ENCODE assay signal across 17 cellular contexts in the genomic region with DNA sequence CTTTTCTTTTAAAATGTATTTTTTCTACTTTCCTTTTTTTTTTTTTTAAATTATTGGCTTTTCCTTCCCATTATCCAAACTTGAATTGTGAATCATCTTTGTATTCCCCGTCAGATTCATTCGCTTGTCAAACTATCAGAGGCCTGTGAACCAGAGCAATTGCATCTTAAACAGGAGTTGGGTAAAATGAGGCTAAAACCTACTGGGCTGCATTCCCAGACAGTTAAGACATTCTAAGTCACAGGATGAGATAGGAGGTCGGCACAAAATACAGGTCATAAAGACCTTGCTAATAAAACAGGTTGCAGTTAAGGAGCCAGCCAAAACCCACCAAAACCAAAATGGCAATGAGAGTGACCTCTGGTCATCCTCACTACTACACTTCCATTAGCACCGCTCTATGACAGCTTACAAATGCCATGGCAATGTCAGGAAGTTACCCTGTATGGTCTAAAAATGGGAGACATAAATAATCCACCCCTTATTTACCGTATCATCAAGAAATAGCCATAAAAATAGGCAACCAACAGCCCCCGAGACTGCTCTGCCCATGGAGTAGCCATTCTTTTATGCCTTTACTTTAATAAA. TPM values are rescaled to one million over a fixed set of nuclear protein-coding genes. Genes with fewer than 3 reads are reported as not detected.
DNase-seq lines count a peak whose midpoint lies in the region; ATAC-seq and TF ChIP-seq lines count a peak whose summit lies in the region.
"Had no signal": no experiment of that assay in that cellular context is flagged by ENCODE, and none has a peak within 500 bp of the region (broad histone marks: within the 10 kb centered on the region; RNA-seq: fewer than 3 reads in every experiment).

No MANE protein-coding gene starts in this region.

- peak overlapping the region; percentile 50 for H3K27ac Mint-ChIP-seq in activated naive CD8-positive, alpha-beta T cell treated with anti-CD3 and anti-CD28 coated beads, Interleukin-2, amount 50 U/mL, for 24 hours
- H3K27ac Mint-ChIP-seq in memory B cell: peak overlapping the region; percentile 88

- H3K4me3 ChIP-seq in GM12865 (ENCODE audit: low read depth, low read length) (peak overlapping the region; percentile 39), MG63 (no peak overlapping the region)
- H3K4me3 ChIP-seq: breast epithelium, right atrium auricular region had no signal

- no peaks in the 10 kb centered on the region for H3K27me3 ChIP-seq in MG63
- H3K27me3 ChIP-seq: breast epithelium, right atrium auricular region had no signal

- peaks cover 33% of the 10 kb centered on the region for H3K36me3 Mint-ChIP-seq in activated naive CD8-positive, alpha-beta T cell treated with anti-CD3 and anti-CD28 coated beads, Interleukin-2, amount 50 U/mL, for 24 hours (ENCODE audit: low read depth)
- peaks cover 27% of the 10 kb centered on the region for H3K36me3 Mint-ChIP-seq in memory B cell

- H3K4me3 Mint-ChIP-seq in activated naive CD8-positive, alpha-beta T cell treated with anti-CD3 and anti-CD28 coated beads, Interleukin-2, amount 50 U/mL, for 24 hours: no peak overlapping the region
- H3K4me3 Mint-ChIP-seq in memory B cell: no peak overlapping the region

- no peaks in the 10 kb centered on the region for H3K9me3 Mint-ChIP-seq in activated naive CD8-positive, alpha-beta T cell treated with anti-CD3 and anti-CD28 coated beads, Interleukin-2, amount 50 U/mL, for 24 hours
- H3K9me3 Mint-ChIP-seq in memory B cell: peaks cover 3% of the 10 kb centered on the region

- H3K9me3 ChIP-seq in MG63: no peaks in the 10 kb centered on the region
- H3K9me3 ChIP-seq: breast epithelium, right atrium auricular region had no signal

- H3K27me3 Mint-ChIP-seq in activated naive CD8-positive, alpha-beta T cell treated with anti-CD3 and anti-CD28 coated beads, Interleukin-2, amount 50 U/mL, for 24 hours: no peaks in the 10 kb centered on the region
- no peaks in the 10 kb centered on the region for H3K27me3 Mint-ChIP-seq in memory B cell

- no peak for ATAC-seq in activated naive CD8-positive, alpha-beta T cell treated with anti-CD3 and anti-CD28 coated beads, Interleukin-2, amount 50 U/mL, for 24 hours
- ATAC-seq in memory B cell (ENCODE audit: low read depth): no peak
- ATAC-seq in GM19324 (IDR thresholded peaks at IDR 0.05; ENCODE audit: low FRiP score, unreplicated experiment): no peak
- ATAC-seq: esophagus mucosa had no signal

- in situ Hi-C loops in ACHN (cut with HindIII; ENCODE audit: low pct_ligation_motif_present, low pct_unique_long_range_greater_than_20kb, low sequenced_read_pairs): no loop called here

- no peak for TF ChIP-seq CTCF in GM12865 (IDR thresholded peaks at IDR 0.05; ENCODE audit: insufficient read depth, low read depth, low read length, missing control alignments)

- H3K36me3 ChIP-seq in MG63: no peaks in the 10 kb centered on the region
- H3K36me3 ChIP-seq: breast epithelium, right atrium auricular region had no signal

- peak; percentile 11 for DNase-seq in ACHN
- no peak for DNase-seq in GM12865 (ENCODE audit: low read depth)
- DNase-seq in activated naive CD8-positive, alpha-beta T cell treated with anti-CD3 and anti-CD28 coated beads, Interleukin-2, amount 50 U/mL, for 24 hours: no peak
- no peak for DNase-seq in memory B cell (ENCODE audit: low spot score in 2 of 2)
- no peak for DNase-seq in NCI-H524 (lab: John Stamatoyannopoulos, UW)
- DNase-seq in NOMO-1 (lab: John Stamatoyannopoulos, UW; ENCODE audit: unreplicated experiment in 2 of 2): no peak
- DNase-seq in MG63: no peak
- DNase-seq: activated naive CD4-positive, alpha-beta T cell treated with Interleukin-2 at 50 U/mL for 16 hours; DMS153; glutamatergic neuron; NCI-H1092; NCI-H774; SW 1271 had no signal

- H3K4me1 Mint-ChIP-seq in activated naive CD8-positive, alpha-beta T cell treated with anti-CD3 and anti-CD28 coated beads, Interleukin-2, amount 50 U/mL, for 24 hours: peaks cover 64% of the 10 kb centered on the region
- H3K4me1 Mint-ChIP-seq in memory B cell: peaks cover 38% of the 10 kb centered on the region

RNA-seq across cellular contexts. Expression of a gene that starts 19.9 kb away (rescaled TPM):
- total RNA-seq in MG63 (2014; rRNA removed; shearing (Covaris generic); ENCODE audit: low replicate concordance): 19.8 and 22.1 TPM in 2 replicates
